Comparison of ENCODE assay signal across 9 cellular contexts in the genomic region with DNA sequence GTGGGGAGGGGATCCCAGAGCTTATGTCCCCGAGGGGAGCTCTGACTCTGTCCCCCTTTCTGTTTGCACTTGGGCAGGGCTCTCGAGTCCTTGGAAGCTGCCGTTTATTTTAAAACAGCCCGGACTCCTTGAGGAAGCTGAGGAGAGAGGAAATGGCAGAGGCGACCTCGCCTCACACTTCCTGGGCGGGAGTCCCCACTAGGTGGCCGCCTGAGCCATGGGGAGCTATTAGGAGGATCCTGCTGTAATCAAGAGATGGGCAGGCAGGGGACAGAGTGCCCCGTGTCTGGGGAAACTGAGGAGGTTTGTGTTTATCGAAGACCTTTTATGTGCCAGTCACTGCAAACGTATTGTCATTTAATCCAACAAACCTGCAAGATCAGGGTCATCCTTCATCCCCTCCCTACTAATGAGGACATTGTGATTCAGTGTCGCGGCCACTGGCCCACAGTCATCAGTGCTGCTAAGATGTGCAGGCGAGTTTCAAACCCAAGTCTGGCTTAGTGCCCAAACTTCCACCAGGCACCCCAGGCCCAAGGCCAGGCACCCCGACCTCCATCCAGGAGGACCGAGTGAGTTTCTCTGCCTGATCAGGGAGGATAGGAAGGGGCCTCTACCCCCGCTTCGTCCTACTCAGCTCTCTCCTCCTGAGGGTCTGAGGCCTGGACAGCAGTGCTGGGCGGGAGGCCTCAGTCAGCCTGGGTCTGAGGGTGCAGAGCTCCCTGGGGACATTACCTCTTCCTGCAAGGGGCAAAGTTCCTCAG.
DNase-seq lines count a peak whose midpoint lies in the region; ATAC-seq, FAIRE-seq and TF ChIP-seq lines count a peak whose summit lies in the region.
"Had no signal": no experiment of that assay in that cellular context is flagged by ENCODE, and none has a peak within 500 bp of the region (broad histone marks: within the 10 kb centered on the region; RNA-seq: fewer than 3 reads in every experiment).

No MANE protein-coding gene starts in this region.

- H3K79me2 ChIP-seq in H1 (ENCODE audit: control insufficient read depth in 1 of 2, insufficient read depth in 2 of 2, low read length in 2 of 2), result no peaks in the 10 kb centered on the region

- H2BK12ac ChIP-seq in H1 (ENCODE audit: low read depth, low read length), result no peak overlapping the region; the same call in 1 of the 2 replicates

- H2AFZ ChIP-seq in IMR-90 (replicated peaks; ENCODE audit: low read length, poor library complexity), result peak overlapping the region; percentile 82
- no peak overlapping the region for H2AFZ ChIP-seq in H1 (ENCODE audit: low read length)

- TF ChIP-seq POLR2A in IMR-90 (IDR thresholded peaks at IDR 0.05; ENCODE audit: low read depth, low read length) (no peak), H1 (IDR thresholded peaks at IDR 0.05; ENCODE audit: control extremely low read depth in 1 of 2, low read depth in 2 of 2, low read length in 2 of 2) (no peak), body of pancreas (IDR thresholded peaks at IDR 0.05) (no peak)

- TF ChIP-seq RAD21 in IMR-90 (IDR thresholded peaks at IDR 0.05; ENCODE audit: low read length), result peak; percentile 74
- peak; percentile 41 to 61; a peak in 3 of 4 replicates for TF ChIP-seq RAD21 in H1 (IDR thresholded peaks at IDR 0.05 in 1 of 2, conservative IDR thresholded peaks at IDR 0.05 in 1 of 2; ENCODE audit: low read depth in 2 of 2, low read length in 2 of 2)

- FAIRE-seq in H1 (lab: Jason Lieb, UNC), result no peak

- POLR2A ChIA-PET in IMR-90 (lab: Charles Lee; ENCODE audit: unreplicated experiment), result no interaction called here
- POLR2A ChIA-PET in H1 (lab: Charles Lee; ENCODE audit: partially characterized antibody), result interaction anchor here (0.5 kb wide), 1 partner anchor 173 kb away, joined by 3 read pairs; no protein-coding TSS in a partner anchor

- H3K9me1 ChIP-seq in IMR-90 (ENCODE audit: insufficient read depth, low read length), result no peaks in the 10 kb centered on the region

- H2BK15ac ChIP-seq in IMR-90 (ENCODE audit: low read depth, low read length), result no peak overlapping the region
- H2BK15ac ChIP-seq in H1 (ENCODE audit: low read length), result no peak overlapping the region

- H3K4ac ChIP-seq in IMR-90 (ENCODE audit: low read depth, low read length) (no peak overlapping the region), H1 (replicated peaks; ENCODE audit: insufficient read length, low read depth, low read length) (no peak overlapping the region)

- DNase-seq in EH (ENCODE audit: low read depth) (peak; percentile 54), IMR-90 (peak; percentile 39), H1 (ENCODE audit: low read depth in 1 of 2, low spot score in 2 of 2) (no peak), nephron progenitor cell (peak; percentile 42), body of pancreas (no peak), ascending aorta (ENCODE audit: low spot score in 2 of 2) (no peak)
- no peak for DNase-seq in stimulated activated CD4-positive, alpha-beta T cell treated with anti-CD3 and anti-CD28 coated beads, Interleukin-12 subunit alpha, Interleukin-12 subunit beta, amount 100 ng/mL, for 4 hours
- DNase-seq in activated effector memory CD4-positive, alpha-beta T cell treated with anti-CD3 and anti-CD28 coated beads, Interleukin-2, amount 50 U/mL, for 16 hours, result no peak
- DNase-seq: islet precursor cell had no signal

- H3K4me3 Mint-ChIP-seq in nephron progenitor cell, result no peak overlapping the region

- H3K9me3 ChIP-seq in IMR-90 (ENCODE audit: control insufficient read depth, insufficient read depth, low read length) (no peaks in the 10 kb centered on the region), H1 (ENCODE audit: insufficient read depth in 2 of 2, low read depth in 1 of 2, low read length in 1 of 2) (no peaks in the 10 kb centered on the region), body of pancreas (no peaks in the 10 kb centered on the region), ascending aorta (no peaks in the 10 kb centered on the region)

- no peak for TF ChIP-seq EP300 in H1 (IDR thresholded peaks at IDR 0.05; ENCODE audit: borderline replicate concordance in 1 of 2, low read depth in 2 of 2, low read length in 2 of 2)

- H2BK120ac ChIP-seq in IMR-90 (ENCODE audit: low read depth, low read length) (no peak overlapping the region), H1 (replicated peaks; ENCODE audit: low read depth, low read length) (no peak overlapping the region)

- no peaks in the 10 kb centered on the region for H3K9me3 Mint-ChIP-seq in nephron progenitor cell

- H3K27me3 ChIP-seq in IMR-90 (ENCODE audit: control insufficient read depth, insufficient read depth, low read length) (no peaks in the 10 kb centered on the region), H1 (replicated peaks in 1 of 4; ENCODE audit: control insufficient read depth in 3 of 4, extremely low read depth in 1 of 4, insufficient read depth in 3 of 4, low read length in 3 of 4) (no peaks in the 10 kb centered on the region), body of pancreas (no peaks in the 10 kb centered on the region), ascending aorta (no peaks in the 10 kb centered on the region)

- H3K18ac ChIP-seq in IMR-90 (ENCODE audit: low read depth, low read length) (no peak overlapping the region), H1 (ENCODE audit: extremely low read depth, low read length) (peak overlapping the region; percentile 78; the same call in 1 of the 2 replicates)

- no peak overlapping the region for H3K9ac ChIP-seq in IMR-90 (ENCODE audit: low read depth, low read length)
- H3K9ac ChIP-seq in H1 (replicated peaks in 1 of 4; ENCODE audit: extremely low read depth in 1 of 4, low read depth in 3 of 4, low read length in 3 of 4), result no peak overlapping the region

- H4K5ac ChIP-seq in IMR-90 (ENCODE audit: low read depth, low read length) (no peak overlapping the region), H1 (ENCODE audit: insufficient read length, low read depth, low read length) (no peak overlapping the region)

- no peaks in the 10 kb centered on the region for H3K36me3 Mint-ChIP-seq in nephron progenitor cell (ENCODE audit: low read depth)

- peak; percentile 58 for TF ChIP-seq CTCF in IMR-90 (conservative IDR thresholded peaks at IDR 0.05; ENCODE audit: low read depth, low read length)
- TF ChIP-seq CTCF in H1 (IDR thresholded peaks at IDR 0.05; ENCODE audit: control extremely low read depth in 1 of 3, insufficient read depth in 1 of 3, low read depth in 1 of 3, low read length in 3 of 3), result peak; percentile 36 to 51 (median 42); a peak in 3 of 4 replicates
- peak; percentile 50 for TF ChIP-seq CTCF in nephron progenitor cell (IDR thresholded peaks at IDR 0.05)
- TF ChIP-seq CTCF in body of pancreas (IDR thresholded peaks at IDR 0.05), result peak in 2 of 7 experiments; percentile 16 to 29
- peak in 1 of 3 experiments; percentile 20 for TF ChIP-seq CTCF in ascending aorta (IDR thresholded peaks at IDR 0.05)

- H3K23ac ChIP-seq in IMR-90 (ENCODE audit: low read depth, low read length), result no peak overlapping the region
- H3K23ac ChIP-seq in H1 (ENCODE audit: insufficient read length), result no peak overlapping the region

- peaks cover 10% of the 10 kb centered on the region for H3K27me3 Mint-ChIP-seq in nephron progenitor cell (ENCODE audit: low read depth, poor library complexity)

- no peak overlapping the region for H2BK5ac ChIP-seq in IMR-90 (ENCODE audit: low read depth, low read length, poor library complexity, severe bottlenecking)
- H2BK5ac ChIP-seq in H1 (ENCODE audit: low read depth, low read length), result no peak overlapping the region

- in situ Hi-C loops in IMR-90 (cut with MboI; ENCODE audit: low sequenced_read_pairs), result no loop called here

- no peaks in the 10 kb centered on the region for H3K4me1 ChIP-seq in IMR-90 (ENCODE audit: control insufficient read depth, insufficient read depth, low read length)
- peaks cover 0 to 13% (median 5%) of the 10 kb centered on the region in 4 experiments; a peak in 5 of 7 replicates for H3K4me1 ChIP-seq in H1 (replicated peaks in 1 of 4; ENCODE audit: control insufficient read depth in 3 of 4, insufficient read depth in 4 of 4, low read length in 3 of 4)
- peaks cover 13% of the 10 kb centered on the region for H3K4me1 ChIP-seq in body of pancreas
- no peaks in the 10 kb centered on the region for H3K4me1 ChIP-seq in ascending aorta

- H3K27ac ChIP-seq in IMR-90 (ENCODE audit: insufficient read depth, low read length) (no peak overlapping the region), H1 (ENCODE audit: low read depth, low read length) (no peak overlapping the region), body of pancreas (no peak overlapping the region), ascending aorta (no peak overlapping the region)

- H3K4me2 ChIP-seq in IMR-90 (ENCODE audit: low read depth, low read length), result no peak overlapping the region
- H3K4me2 ChIP-seq in H1 (ENCODE audit: insufficient read depth in 1 of 2, low read depth in 2 of 2, low read length in 2 of 2), result no peak overlapping the region

- BruUV-seq in IMR-90 (replicated peaks; lab: Mats Ljungman, UMichigan), result no TSS peak

- peak overlapping the region; percentile 48 for H2AK9ac ChIP-seq in IMR-90 (replicated peaks; ENCODE audit: low read depth, low read length, poor library complexity)

- H2AK5ac ChIP-seq in IMR-90 (ENCODE audit: low read depth, low read length), result no peak overlapping the region
- H2AK5ac ChIP-seq in H1 (ENCODE audit: low read depth, low read length), result no peak overlapping the region

- H3K23me2 ChIP-seq in H1 (ENCODE audit: low read depth, low read length), result no peaks in the 10 kb centered on the region

- no peaks in the 10 kb centered on the region for H4K20me1 ChIP-seq in IMR-90 (ENCODE audit: insufficient read depth, low read length)
- H4K20me1 ChIP-seq in H1 (replicated peaks in 1 of 2; ENCODE audit: control insufficient read depth in 1 of 2, insufficient read depth in 2 of 2, low read length in 2 of 2), result no peaks in the 10 kb centered on the region

- H3K36me3 ChIP-seq in IMR-90 (ENCODE audit: control insufficient read depth, insufficient read depth, low read length) (no peaks in the 10 kb centered on the region), H1 (ENCODE audit: control insufficient read depth in 2 of 4, insufficient read depth in 4 of 4, low read length in 3 of 4) (no peaks in the 10 kb centered on the region), body of pancreas (replicated peaks in 1 of 2; ENCODE audit: insufficient read depth in 1 of 2, low read depth in 2 of 2) (no peaks in the 10 kb centered on the region), ascending aorta (no peaks in the 10 kb centered on the region)

- WGBS in IMR-90 (ENCODE audit: extremely low coverage in 2 of 2, insufficient read length in 1 of 2), 2 experiments, result no CpG with 5 or more reads among the region's 19 CpGs
- 78% methylated on average over 19 of the region's 19 CpGs; no CpG with 5 or more reads in 1 of the 2 experiments for WGBS in H1 (ENCODE audit: extremely low coverage in 1 of 2, insufficient coverage in 1 of 2, insufficient read length in 1 of 2, insufficient replicate concordance in 2 of 2, low coverage in 1 of 2, low lambda C conversion rate in 2 of 2, missing lambda C conversion rate in 1 of 2), 2 experiments
- 44 to 66% methylated on average over 11 to 19 of the region's 19 CpGs for WGBS in body of pancreas, 2 donors

- ATAC-seq in IMR-90 (ENCODE audit: low read depth) (peak; percentile 75), body of pancreas (no peak)

- no peak overlapping the region for H3K14ac ChIP-seq in IMR-90 (replicated peaks; ENCODE audit: low read depth, low read length)
- H3K14ac ChIP-seq in H1 (ENCODE audit: insufficient read length), result no peak overlapping the region

- H2BK20ac ChIP-seq in IMR-90 (ENCODE audit: low read depth, low read length), result no peak overlapping the region; the same call in 1 of the 2 replicates
- H2BK20ac ChIP-seq in H1 (ENCODE audit: low read length), result no peak overlapping the region

- H3K56ac ChIP-seq in IMR-90 (ENCODE audit: extremely low read depth, insufficient read depth, low read length) (no peak overlapping the region), H1 (replicated peaks; ENCODE audit: insufficient read length, low read depth, low read length) (no peak overlapping the region)

- CTCF ChIA-PET in IMR-90 (lab: Yijun Ruan, JAX) (interaction anchor here (1.1 to 1.5 kb wide), 2 partner anchors 62 to 75 kb away, joined by 3 to 4 read pairs; no protein-coding TSS in a partner anchor), H1 (lab: Charles Lee; ENCODE audit: partially characterized antibody) (interaction anchor here (0.7 to 9.9 kb wide), 26 partner anchors 7 to 294 kb away, joined by 3 to 97 read pairs (median 4); no protein-coding TSS in a partner anchor)

- H4K8ac ChIP-seq in IMR-90 (ENCODE audit: low read depth in 2 of 2, low read length in 2 of 2), result peak overlapping the region; percentile 61 to 62; a peak in 2 of 4 replicates
- H4K8ac ChIP-seq in H1 (ENCODE audit: extremely low read depth, insufficient read depth, low read length), result no peak overlapping the region

- dilution Hi-C loops in IMR-90 (cut with HindIII; ENCODE audit: low sequenced_read_pairs, unreplicated experiment), result no loop called here

- H3K79me1 ChIP-seq in IMR-90 (ENCODE audit: low read depth in 1 of 2, low read length in 2 of 2), result no peaks in the 10 kb centered on the region
- H3K79me1 ChIP-seq in H1 (ENCODE audit: low read depth, low read length), result no peaks in the 10 kb centered on the region

- peak overlapping the region; percentile 72 for H3K27ac Mint-ChIP-seq in nephron progenitor cell

- H4K91ac ChIP-seq in IMR-90 (ENCODE audit: insufficient read depth, low read depth, low read length) (peak overlapping the region; percentile 33; the same call in 1 of the 2 replicates), H1 (replicated peaks; ENCODE audit: insufficient read length, low read length) (no peak overlapping the region)

- intact Hi-C loops in IMR-90 (cut with micrococcal nuclease), result loop anchor here (2.0 kb wide), 1 partner anchor 193 kb away; no protein-coding TSS in a partner anchor
- intact Hi-C loops in body of pancreas (cut with DNase I), result no loop called here
- intact Hi-C loops in ascending aorta (cut with DNase I), result no loop called here

- H3K4me3 ChIP-seq in IMR-90 (ENCODE audit: insufficient read depth, low read depth, low read length) (no peak overlapping the region), H1 (ENCODE audit: extremely low read depth in 1 of 4, insufficient read depth in 2 of 4, low read depth in 3 of 4, low read length in 4 of 4) (no peak overlapping the region), body of pancreas (no peak overlapping the region), ascending aorta (no peak overlapping the region)

- H3K4me1 Mint-ChIP-seq in nephron progenitor cell, result peaks cover 48% of the 10 kb centered on the region

Comparison
In these comparisons a context has a peak if more than half of its experiments do, and no peak if none do; other contexts are left out.
1. DNase-seq: peak in EH (single experiment), IMR-90 (single experiment) and nephron progenitor cell (single experiment); none in H1 (0 of 2), stimulated activated CD4-positive, alpha-beta T cell treated with anti-CD3 and anti-CD28 coated beads, Interleukin-12 subunit alpha, Interleukin-12 subunit beta, amount 100 ng/mL, for 4 hours (single experiment), activated effector memory CD4-positive, alpha-beta T cell treated with anti-CD3 and anti-CD28 coated beads, Interleukin-2, amount 50 U/mL, for 16 hours (single experiment), body of pancreas (0 of 4) and ascending aorta (0 of 2).